ENCODE assay signal across 1 cellular context in the genomic region with DNA sequence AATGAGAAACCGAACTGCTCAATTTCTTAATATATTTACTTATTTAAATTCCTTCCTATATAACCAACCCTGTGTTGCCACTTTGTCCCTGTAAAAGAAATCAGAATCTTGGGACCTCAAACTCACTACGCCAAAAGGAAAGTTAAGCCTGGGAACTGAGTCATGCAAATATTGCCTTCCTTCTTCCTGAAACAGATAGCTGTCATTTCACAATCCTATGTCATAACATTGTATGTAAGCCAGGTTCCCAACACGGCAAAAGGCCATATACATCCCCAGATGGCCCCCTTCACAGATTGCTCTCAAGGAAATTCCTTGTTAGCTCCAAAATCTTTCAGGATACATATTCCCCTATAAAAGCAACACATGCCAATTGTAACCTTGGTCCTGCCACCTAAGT.
TF ChIP-seq lines count a peak whose summit lies in the region.

No MANE protein-coding gene starts in this region.

TF ChIP-seq in K562, 482 proteins besides CTCF, POLR2A, EP300 and RAD21 (continued from another document):
- TF ChIP-seq HDAC8 (tag; IDR thresholded peaks at IDR 0.05) = no peak
- TF ChIP-seq CEBPB (tag; IDR thresholded peaks at IDR 0.05) = peak; percentile 41
